In the genomic region with DNA sequence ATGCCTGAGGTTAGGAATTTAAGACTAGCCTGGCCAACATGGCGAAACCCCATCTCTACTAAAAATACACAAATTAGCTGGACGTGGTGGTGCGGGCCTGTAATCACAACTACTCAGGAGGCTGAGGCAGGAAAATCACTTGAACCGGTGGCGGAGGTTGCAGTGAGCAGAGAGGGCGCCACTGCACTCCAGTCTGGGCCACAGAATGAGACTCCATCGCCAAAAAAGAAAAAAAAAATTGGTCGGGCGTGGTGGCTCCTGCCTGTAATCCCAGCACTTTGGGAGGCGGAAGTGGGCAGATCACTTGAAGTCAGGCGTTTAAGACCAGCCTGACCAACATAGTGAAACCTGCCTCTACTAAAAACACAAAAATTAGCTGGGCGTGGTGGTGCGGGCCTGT, we compare ENCODE assay signal across 2 cellular contexts.
TF ChIP-seq lines count a peak whose summit lies in the region.

No MANE protein-coding gene starts in this region.

TF ChIP-seq in HEK293T, 16 proteins besides CTCF, POLR2A, EP300 and RAD21:
- peak; percentile 54; the same call in 1 of the 2 replicates for TF ChIP-seq ZNF384 (IDR thresholded peaks at IDR 0.05)

TF ChIP-seq in HepG2, 621 proteins besides CTCF, POLR2A, EP300 and RAD21:
- peak; percentile 34 for TF ChIP-seq STAG1 (CRISPR knock-in tag; IDR thresholded peaks at IDR 0.05)
- TF ChIP-seq, protein P1, sequence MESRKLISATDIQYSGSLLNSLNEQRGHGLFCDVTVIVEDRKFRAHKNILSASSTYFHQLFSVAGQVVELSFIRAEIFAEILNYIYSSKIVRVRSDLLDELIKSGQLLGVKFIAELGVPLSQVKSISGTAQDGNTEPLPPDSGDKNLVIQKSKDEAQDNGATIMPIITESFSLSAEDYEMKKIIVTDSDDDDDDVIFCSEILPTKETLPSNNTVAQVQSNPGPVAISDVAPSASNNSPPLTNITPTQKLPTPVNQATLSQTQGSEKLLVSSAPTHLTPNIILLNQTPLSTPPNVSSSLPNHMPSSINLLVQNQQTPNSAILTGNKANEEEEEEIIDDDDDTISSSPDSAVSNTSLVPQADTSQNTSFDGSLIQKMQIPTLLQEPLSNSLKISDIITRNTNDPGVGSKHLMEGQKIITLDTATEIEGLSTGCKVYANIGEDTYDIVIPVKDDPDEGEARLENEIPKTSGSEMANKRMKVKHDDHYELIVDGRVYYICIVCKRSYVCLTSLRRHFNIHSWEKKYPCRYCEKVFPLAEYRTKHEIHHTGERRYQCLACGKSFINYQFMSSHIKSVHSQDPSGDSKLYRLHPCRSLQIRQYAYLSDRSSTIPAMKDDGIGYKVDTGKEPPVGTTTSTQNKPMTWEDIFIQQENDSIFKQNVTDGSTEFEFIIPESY (CRISPR knock-in tag; IDR thresholded peaks at IDR 0.05): peak; percentile 68
TF ChIP-seq in HepG2: peak in this region for 2; not testable (repeated sequence) for 619.
